28 cellular contexts compared by ENCODE assay signal in genomic region chr21:18350216-18350615, GRCh38. TPM values are rescaled to one million over a fixed set of nuclear protein-coding genes. Genes with fewer than 3 reads are reported as not detected.
DNase-seq lines count a peak whose midpoint lies in the region; ATAC-seq and TF ChIP-seq lines count a peak whose summit lies in the region.
"Had no signal": no experiment of that assay in that cellular context is flagged by ENCODE, and none has a peak within 500 bp of the region (broad histone marks: within the 10 kb centered on the region; RNA-seq: fewer than 3 reads in every experiment).

No MANE protein-coding gene starts in this region.

- H3K36me3 Mint-ChIP-seq in activated CD8-positive, alpha-beta memory T cell treated with anti-CD3 and anti-CD28 coated beads, Interleukin-2, amount 10 ng/mL, durations not matched to agents 7 days and 5 days: no peaks in the 10 kb centered on the region
- H3K36me3 Mint-ChIP-seq: immature natural killer cell, neural progenitor cell had no signal

- no peaks in the 10 kb centered on the region for H4K20me1 ChIP-seq in KMS-11 (ENCODE audit: insufficient read depth)
- H4K20me1 ChIP-seq: BLaER1 had no signal

- H3K27ac ChIP-seq in KMS-11: no peak overlapping the region
- H3K27ac ChIP-seq: A549, BLaER1, body of pancreas, neural progenitor cell, Peyer's patch, psoas muscle had no signal

- H2AFZ ChIP-seq in KMS-11 (ENCODE audit: low read depth): no peak overlapping the region
- H2AFZ ChIP-seq: neural progenitor cell had no signal

- DNase-seq in AG08395 (ENCODE audit: low spot score) (peak; percentile 29), astrocyte of the hippocampus (ENCODE audit: low read depth, low spot score) (peak; percentile 35), myocyte (ENCODE audit: low read depth) (peak; percentile 72), T-helper 2 cell (no peak), NCI-H526 treated with DMSO at 0.1 percent for 48 hours (lab: John Stamatoyannopoulos, UW) (no peak)
- no peak for DNase-seq in activated CD8-positive, alpha-beta memory T cell treated with anti-CD3 and anti-CD28 coated beads, Interleukin-2, amount 10 ng/mL, durations not matched to agents 7 days and 5 days
- DNase-seq: activated B cell treated with CpG ODN at 0.5 μM for 24 hours; activated CD8-positive, alpha-beta T cell treated with anti-CD3 and anti-CD28 coated beads, Interleukin-2, amount 10 ng/mL, durations not matched to agents 7 days and 5 days; activated naive CD4-positive, alpha-beta T cell treated with anti-CD3 and anti-CD28 coated beads for 36 hours; activated T-cell treated with anti-CD3 and anti-CD28 coated beads, Interleukin-2, amount 50 U/mL, for 24 hours; body of pancreas; Calu3; immature natural killer cell; left ventricle myocardium superior; MM.1S; NCI-H1694 treated with DMSO at 0.1 percent for 48 hours; NCI-H345; Peyer's patch; psoas muscle; SK-N-SH; substantia nigra had no signal

- H3K27me3 ChIP-seq in KMS-11 (ENCODE audit: insufficient read depth, low read depth): no peaks in the 10 kb centered on the region
- H3K27me3 ChIP-seq: BLaER1, body of pancreas, neural progenitor cell, Peyer's patch had no signal

- H3K4me2 ChIP-seq in KMS-11: peak overlapping the region; percentile 27; the same call in 1 of the 2 replicates
- H3K4me2 ChIP-seq: A549, BLaER1, neural progenitor cell, SK-N-SH had no signal

- H3K9me3 Mint-ChIP-seq in activated CD8-positive, alpha-beta memory T cell treated with anti-CD3 and anti-CD28 coated beads, Interleukin-2, amount 10 ng/mL, durations not matched to agents 7 days and 5 days (ENCODE audit: low read depth): no peaks in the 10 kb centered on the region
- H3K9me3 Mint-ChIP-seq: activated B cell treated with CpG ODN at 0.5 μM for 24 hours; activated naive CD4-positive, alpha-beta T cell treated with anti-CD3 and anti-CD28 coated beads for 36 hours; activated T-cell treated with anti-CD3 and anti-CD28 coated beads, Interleukin-2, amount 50 U/mL, for 24 hours; neural progenitor cell had no signal

- peaks cover 38% of the 10 kb centered on the region for H3K4me1 ChIP-seq in KMS-11 (ENCODE audit: low read depth, poor library complexity, severe bottlenecking)
- H3K4me1 ChIP-seq: A549, BLaER1, body of pancreas, neural progenitor cell, Peyer's patch, psoas muscle had no signal

- H3K4me3 Mint-ChIP-seq in activated CD8-positive, alpha-beta memory T cell treated with anti-CD3 and anti-CD28 coated beads, Interleukin-2, amount 10 ng/mL, durations not matched to agents 7 days and 5 days: no peak overlapping the region
- H3K4me3 Mint-ChIP-seq: activated B cell treated with CpG ODN at 0.5 μM for 24 hours; activated CD8-positive, alpha-beta T cell treated with anti-CD3 and anti-CD28 coated beads, Interleukin-2, amount 10 ng/mL, durations not matched to agents 7 days and 5 days; activated naive CD4-positive, alpha-beta T cell treated with anti-CD3 and anti-CD28 coated beads for 36 hours; activated T-cell treated with anti-CD3 and anti-CD28 coated beads, Interleukin-2, amount 50 U/mL, for 24 hours; immature natural killer cell; neural progenitor cell; T-helper 2 cell treated with Interferon-gamma antibody and Interleukin-4, amounts not matched to agents 5 μg/mL and 100 μg/mL, for 36 hours had no signal

- H3K9ac ChIP-seq in KMS-11: no peak overlapping the region
- H3K9ac ChIP-seq: BLaER1, neural progenitor cell, SK-N-SH had no signal

- H3K36me3 ChIP-seq in KMS-11 (ENCODE audit: insufficient read depth): no peaks in the 10 kb centered on the region
- H3K36me3 ChIP-seq: BLaER1, neural progenitor cell, Peyer's patch had no signal

- no peak overlapping the region for H3K4me3 ChIP-seq in KMS-11 (IDR thresholded peaks at IDR 0.05; ENCODE audit: insufficient read depth, low read depth, low read length)
- H3K4me3 ChIP-seq: A549, BLaER1, body of pancreas, neural progenitor cell, Peyer's patch, psoas muscle had no signal

- no peak overlapping the region for H3K27ac Mint-ChIP-seq in activated CD8-positive, alpha-beta memory T cell treated with anti-CD3 and anti-CD28 coated beads, Interleukin-2, amount 10 ng/mL, durations not matched to agents 7 days and 5 days
- H3K27ac Mint-ChIP-seq: activated B cell treated with CpG ODN at 0.5 μM for 24 hours; activated CD8-positive, alpha-beta T cell treated with anti-CD3 and anti-CD28 coated beads, Interleukin-2, amount 10 ng/mL, durations not matched to agents 7 days and 5 days; activated naive CD4-positive, alpha-beta T cell treated with anti-CD3 and anti-CD28 coated beads for 36 hours; activated T-cell treated with anti-CD3 and anti-CD28 coated beads, Interleukin-2, amount 50 U/mL, for 24 hours; immature natural killer cell; neural progenitor cell; T-helper 2 cell treated with Interferon-gamma antibody and Interleukin-4, amounts not matched to agents 5 μg/mL and 100 μg/mL, for 36 hours had no signal

- no peaks in the 10 kb centered on the region for H3K4me1 Mint-ChIP-seq in activated CD8-positive, alpha-beta memory T cell treated with anti-CD3 and anti-CD28 coated beads, Interleukin-2, amount 10 ng/mL, durations not matched to agents 7 days and 5 days
- H3K4me1 Mint-ChIP-seq: activated B cell treated with CpG ODN at 0.5 μM for 24 hours, immature natural killer cell had no signal

- CTCF ChIA-PET in activated CD8-positive, alpha-beta memory T cell treated with anti-CD3 and anti-CD28 coated beads, Interleukin-2, amount 10 ng/mL, durations not matched to agents 7 days and 5 days (lab: Charles Lee): no interaction called here

- no peak for ATAC-seq in activated CD8-positive, alpha-beta memory T cell treated with anti-CD3 and anti-CD28 coated beads, Interleukin-2, amount 10 ng/mL, durations not matched to agents 7 days and 5 days
- ATAC-seq in HG02970 (IDR thresholded peaks at IDR 0.05; ENCODE audit: low FRiP score, unreplicated experiment): no peak
- ATAC-seq: A549; activated CD8-positive, alpha-beta T cell treated with anti-CD3 and anti-CD28 coated beads, Interleukin-2, amount 10 ng/mL, durations not matched to agents 7 days and 5 days; body of pancreas; left ventricle myocardium superior; psoas muscle had no signal

- TF ChIP-seq CTCF in KMS-11 (conservative IDR thresholded peaks at IDR 0.05; ENCODE audit: low read depth, low read length): no peak

- no peaks in the 10 kb centered on the region for H3K79me2 ChIP-seq in KMS-11 (ENCODE audit: insufficient read depth, low read depth)

- no peaks in the 10 kb centered on the region for H3K27me3 Mint-ChIP-seq in activated CD8-positive, alpha-beta memory T cell treated with anti-CD3 and anti-CD28 coated beads, Interleukin-2, amount 10 ng/mL, durations not matched to agents 7 days and 5 days
- H3K27me3 Mint-ChIP-seq: activated B cell treated with CpG ODN at 0.5 μM for 24 hours; activated T-cell treated with anti-CD3 and anti-CD28 coated beads, Interleukin-2, amount 50 U/mL, for 24 hours had no signal

RNA-seq across cellular contexts. Expression of gene TMPRSS15, which starts 53.4 kb away (rescaled TPM):
- 0.05 TPM in 1 of 2 replicates, not detected in the other for total RNA-seq in myocyte
- not detected for polyA plus RNA-seq in myocyte (2012)
- total RNA-seq in activated CD8-positive, alpha-beta memory T cell treated with anti-CD3 and anti-CD28 coated beads, Interleukin-2, amount 10 ng/mL, durations not matched to agents 7 days and 5 days: not detected
- total RNA-seq: activated B cell treated with CpG ODN at 0.5 μM for 24 hours; activated CD8-positive, alpha-beta T cell treated with anti-CD3 and anti-CD28 coated beads, Interleukin-2, amount 10 ng/mL, durations not matched to agents 7 days and 5 days; activated naive CD4-positive, alpha-beta T cell treated with anti-CD3 and anti-CD28 coated beads for 36 hours; body of pancreas; Calu3; fibroblast of villous mesenchyme; left ventricle myocardium superior; psoas muscle had no signal
- polyA plus RNA-seq: immature natural killer cell had no signal

Comparison
In these comparisons a context has a peak if more than half of its experiments do, and no peak if none do; other contexts are left out.
1. DNase-seq: peak in AG08395 (single experiment), astrocyte of the hippocampus (single experiment) and myocyte (single experiment); none in T-helper 2 cell (0 of 5), NCI-H526 treated with DMSO at 0.1 percent for 48 hours (single experiment) and activated CD8-positive, alpha-beta memory T cell treated with anti-CD3 and anti-CD28 coated beads, Interleukin-2, amount 10 ng/mL, durations not matched to agents 7 days and 5 days (single experiment).